8 cellular contexts compared by ENCODE assay signal in the genomic region with DNA sequence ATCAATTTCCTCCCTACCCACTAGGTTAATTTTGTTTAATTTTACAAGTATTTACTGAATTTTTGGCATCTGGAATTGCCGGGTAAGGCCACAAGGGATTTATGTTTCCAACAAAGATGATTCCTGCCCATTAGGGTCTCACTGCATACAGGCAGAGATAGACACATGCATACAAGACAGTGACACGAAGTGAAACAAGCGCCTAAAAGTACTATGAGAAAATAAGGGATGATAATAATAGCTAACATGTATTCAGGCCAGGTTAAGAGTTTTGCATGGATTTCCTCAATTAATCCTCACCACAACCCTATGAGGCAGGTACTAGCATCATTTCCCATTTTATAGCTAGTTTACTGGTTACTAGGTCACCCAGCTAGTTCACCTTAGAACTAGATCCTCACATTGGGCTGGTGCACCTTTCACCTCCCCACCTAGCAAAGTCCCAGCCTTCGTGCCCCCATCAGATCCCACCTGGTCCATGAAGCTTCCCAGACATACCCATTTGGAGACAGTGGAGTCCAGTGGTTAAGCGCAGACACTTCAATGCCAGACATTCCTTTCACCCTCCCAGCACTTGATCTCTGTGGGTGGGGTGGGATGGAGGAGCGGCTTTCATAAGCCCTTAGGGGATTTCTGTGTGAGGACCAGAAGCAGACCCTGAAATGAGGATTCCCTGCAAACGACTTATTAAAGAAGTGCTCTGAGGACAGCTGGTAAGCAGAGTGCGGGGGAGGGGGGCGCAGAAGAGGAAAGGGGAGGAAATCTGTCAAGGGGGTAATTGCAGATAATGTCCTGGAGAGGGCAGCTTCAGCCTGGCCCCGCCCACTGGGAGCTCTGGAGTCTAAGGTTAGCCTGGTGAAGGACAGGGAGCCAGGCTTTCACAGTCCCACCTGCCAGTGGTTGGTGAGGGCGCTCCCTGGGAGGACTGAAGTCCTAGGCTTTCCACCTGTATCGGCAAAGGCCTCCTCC. TPM values are rescaled to one million over a fixed set of nuclear protein-coding genes. Genes with fewer than 3 reads are reported as not detected.
DNase-seq lines count a peak whose midpoint lies in the region; TF ChIP-seq lines count a peak whose summit lies in the region.

No MANE protein-coding gene starts in this region.

- in situ Hi-C loops in mammary epithelial cell (cut with MboI; ENCODE audit: low sequenced_read_pairs in 2 of 2), result loop anchor here in 1 of 2 donors (10.0 kb wide), 1 partner anchor 66 kb away; no protein-coding TSS in a partner anchor

- H3K27ac ChIP-seq in VCaP, result no peak overlapping the region
- H3K27ac ChIP-seq in spleen, result no peak overlapping the region
- H3K27ac ChIP-seq in mammary epithelial cell (ENCODE audit: insufficient read depth, low read depth, low read length), result no peak overlapping the region

- TF ChIP-seq CTCF in VCaP (conservative IDR thresholded peaks at IDR 0.05) (peak; percentile 34; the same call in 1 of the 2 replicates), fibroblast of mammary gland (conservative IDR thresholded peaks at IDR 0.05; ENCODE audit: control insufficient read depth, insufficient read depth, low read depth, low read length) (peak; percentile 30), spleen (IDR thresholded peaks at IDR 0.05 in 8 of 11, conservative IDR thresholded peaks at IDR 0.05 in 3 of 11) (peak in 3 of 11 experiments; percentile 11 to 33 (median 12)), mammary epithelial cell (conservative IDR thresholded peaks at IDR 0.05 in 1 of 2, IDR thresholded peaks at IDR 0.05 in 1 of 2; ENCODE audit: extremely low read depth in 1 of 2, insufficient read depth in 1 of 2, low read depth in 1 of 2, low read length in 2 of 2) (peak in 1 of 2 donors; percentile 41)

- peak; percentile 32 for DNase-seq in EL
- peak; percentile 26 for DNase-seq in MG63
- DNase-seq in fibroblast of mammary gland (ENCODE audit: low read depth), result no peak
- peak; percentile 80 for DNase-seq in spleen
- DNase-seq in NCI-H2196 treated with DMSO at 0.1 percent for 48 hours (lab: John Stamatoyannopoulos, UW; ENCODE audit: unreplicated experiment), result no peak
- DNase-seq in mammary epithelial cell, result no peak
- DNase-seq in HuH-7.5 (ENCODE audit: low spot score), result no peak

- CTCF ChIA-PET in mammary epithelial cell (lab: Charles Lee; ENCODE audit: low non-redundant PET), result interaction anchor here (0.6 kb wide), 1 partner anchor 733 kb away, joined by 6 read pairs; the partner anchor contains the start of gene SEMA4F

- H3K9ac ChIP-seq in mammary epithelial cell (ENCODE audit: insufficient read depth, low read length), result no peak overlapping the region

- TF ChIP-seq POLR2A in spleen (IDR thresholded peaks at IDR 0.05), result no peak

- intact Hi-C loops in spleen (cut with DNase I; ENCODE audit: low total_unique reads), result no loop called here
- intact Hi-C loops in mammary epithelial cell (cut with micrococcal nuclease), result no loop called here

- no peaks in the 10 kb centered on the region for H4K20me1 ChIP-seq in mammary epithelial cell (ENCODE audit: insufficient read depth, low read length)

- no peaks in the 10 kb centered on the region for H3K27me3 ChIP-seq in MG63
- H3K27me3 ChIP-seq in spleen (replicated peaks in 1 of 7), result peaks cover 0 to 9% (median 0%) of the 10 kb centered on the region in 7 donors
- H3K27me3 ChIP-seq in mammary epithelial cell (ENCODE audit: insufficient read depth, low read length), result no peaks in the 10 kb centered on the region

- H3K4me1 ChIP-seq in spleen (peaks cover 0 to 18% (median 4%) of the 10 kb centered on the region in 6 donors), mammary epithelial cell (ENCODE audit: insufficient read depth, low read length) (peaks cover 8% of the 10 kb centered on the region)

- H3K36me3 ChIP-seq in MG63, result no peaks in the 10 kb centered on the region
- no peaks in the 10 kb centered on the region for H3K36me3 ChIP-seq in spleen
- no peaks in the 10 kb centered on the region for H3K36me3 ChIP-seq in mammary epithelial cell (ENCODE audit: insufficient read depth, low read length)

- no peaks in the 10 kb centered on the region for H3K79me2 ChIP-seq in mammary epithelial cell (ENCODE audit: insufficient read depth, low read length)

- BruUV-seq in mammary epithelial cell (replicated peaks; lab: Mats Ljungman, UMichigan), result no TSS peak

- 60 to 65% (median 63%) methylated on average over 12 of the region's 12 CpGs for WGBS in spleen, 5 donors
- WGBS in mammary epithelial cell (ENCODE audit: low coverage, missing lambda C conversion rate), result 40% methylated on average over 9 of the region's 12 CpGs

- H2AFZ ChIP-seq in mammary epithelial cell (ENCODE audit: low read depth, low read length), result no peak overlapping the region

- H3K9me3 ChIP-seq in MG63 (no peaks in the 10 kb centered on the region; the same call in 1 of the 2 replicates), spleen (no peaks in the 10 kb centered on the region), mammary epithelial cell (replicated peaks; ENCODE audit: insufficient read depth, low read length) (no peaks in the 10 kb centered on the region)

- H3K4me3 ChIP-seq in MG63 (no peak overlapping the region), fibroblast of mammary gland (ENCODE audit: control insufficient read depth, low read depth, low read length) (no peak overlapping the region), spleen (no peak overlapping the region), mammary epithelial cell (replicated peaks in 1 of 3; ENCODE audit: insufficient read depth in 1 of 3, low read depth in 2 of 3, low read length in 3 of 3) (no peak overlapping the region)

- dilution Hi-C loops in mammary epithelial cell (cut with HindIII; ENCODE audit: low sequenced_read_pairs), result loop anchor here (5.0 kb wide), 1 partner anchor 54 kb away; no protein-coding TSS in a partner anchor

- H3K4me2 ChIP-seq in mammary epithelial cell (ENCODE audit: insufficient read depth, low read depth, low read length), result no peak overlapping the region

RNA-seq across cellular contexts. Expression of gene DGUOK, which starts 5.8 kb away (rescaled TPM):
- 28.4 and 51.8 TPM in 2 replicates for total RNA-seq in MG63 (2014; rRNA removed; shearing (Covaris generic); ENCODE audit: low replicate concordance)
- total RNA-seq in spleen, result 10 to 100 TPM; 41.3 to 85.4 (median 52.0) TPM
- 100 to 1,000 TPM in 2 of 3 donors, 10 to 100 TPM in 1; 92.0 to 120 (median 103) TPM for polyA plus RNA-seq in spleen
- 10 to 100 TPM; 56.3 to 78.2 TPM for total RNA-seq in mammary epithelial cell
- polyA plus RNA-seq in mammary epithelial cell, result 96.6 TPM
- 80.2 TPM for polyA minus RNA-seq in mammary epithelial cell

RNA-seq across cellular contexts. Expression of gene ACTG2, which starts 28.1 kb away (rescaled TPM):
- not detected in 2 replicates for total RNA-seq in MG63 (2014; rRNA removed; shearing (Covaris generic); ENCODE audit: low replicate concordance)
- total RNA-seq in spleen (10 to 100 TPM in 1 of 7 donors, 1 to 10 TPM in 4, under 1 TPM in 2; 0.60 to 17.6 (median 3.1) TPM), mammary epithelial cell (100 to 1,000 TPM in 1 of 2 donors, 1 to 10 TPM in 1; 2.2 to 365 TPM)
- polyA plus RNA-seq in spleen (10 to 100 TPM in 1 of 3 donors, 1 to 10 TPM in 2; 3.8 to 10.9 (median 5.0) TPM), mammary epithelial cell (1.0 TPM)
- polyA minus RNA-seq in mammary epithelial cell, result not detected

Comparison
In these comparisons a context has a peak if more than half of its experiments do, and no peak if none do; other contexts are left out.
1. DNase-seq: peak in EL (single experiment), MG63 (single experiment) and spleen (single experiment); none in fibroblast of mammary gland (single experiment), NCI-H2196 treated with DMSO at 0.1 percent for 48 hours (single experiment), mammary epithelial cell (single experiment) and HuH-7.5 (single experiment).